Comparison of ENCODE assay signal across 27 cellular contexts in genomic region chr11:28628412-28628811, GRCh38.
"Had no signal": no experiment of that assay in that cellular context is flagged by ENCODE, and none has a peak within 500 bp of the region (broad histone marks: within the 10 kb centered on the region; RNA-seq: fewer than 3 reads in every experiment).

No MANE protein-coding gene starts in this region.

- H3K9me3 ChIP-seq: esophagus muscularis mucosa, heart left ventricle, lower lobe of right lung, prostate gland, right atrium auricular region, stomach, thyroid gland, vagina had no signal

- H3K27me3 ChIP-seq: esophagus muscularis mucosa, foreskin keratinocyte, gastroesophageal sphincter, heart left ventricle, right atrium auricular region, stomach, thyroid gland, vagina had no signal

- H3K4me1 ChIP-seq: esophagus muscularis mucosa, gastroesophageal sphincter, heart left ventricle, lower lobe of right lung, prostate gland, right atrium auricular region, stomach, thyroid gland, vagina had no signal

- H3K36me3 Mint-ChIP-seq: immature natural killer cell; natural killer cell; stimulated activated effector memory CD8-positive, alpha-beta T cell treated with anti-CD3 and anti-CD28 coated beads, Interleukin-12 subunit alpha, Interleukin-12 subunit beta, amount 100 ng/mL, for 72 hours had no signal

- H3K27ac Mint-ChIP-seq: immature natural killer cell; natural killer cell; stimulated activated effector memory CD8-positive, alpha-beta T cell treated with anti-CD3 and anti-CD28 coated beads, Interleukin-12 subunit alpha, Interleukin-12 subunit beta, amount 100 ng/mL, for 72 hours had no signal

- ATAC-seq: foreskin keratinocyte; gastroesophageal sphincter; heart left ventricle; left ventricle myocardium superior; lower lobe of right lung; natural killer cell; sciatic nerve; stimulated activated effector memory CD8-positive, alpha-beta T cell treated with anti-CD3 and anti-CD28 coated beads, Interleukin-12 subunit alpha, Interleukin-12 subunit beta, amount 100 ng/mL, for 72 hours had no signal

- H3K4me3 ChIP-seq: coronary artery, esophagus muscularis mucosa, gastroesophageal sphincter, heart left ventricle, lower lobe of right lung, prostate gland, right atrium auricular region, smooth muscle cell, stomach, thyroid gland, vagina had no signal

- H3K4me1 Mint-ChIP-seq: immature natural killer cell; natural killer cell; stimulated activated effector memory CD8-positive, alpha-beta T cell treated with anti-CD3 and anti-CD28 coated beads, Interleukin-12 subunit alpha, Interleukin-12 subunit beta, amount 100 ng/mL, for 72 hours had no signal

- H3K4me2 ChIP-seq: smooth muscle cell had no signal

- H3K36me3 ChIP-seq: esophagus muscularis mucosa, gastroesophageal sphincter, heart left ventricle, lower lobe of right lung, prostate gland, right atrium auricular region, stomach, thyroid gland, vagina had no signal

- H3K4me3 Mint-ChIP-seq: immature natural killer cell; natural killer cell; stimulated activated effector memory CD8-positive, alpha-beta T cell treated with anti-CD3 and anti-CD28 coated beads, Interleukin-12 subunit alpha, Interleukin-12 subunit beta, amount 100 ng/mL, for 72 hours had no signal

- DNase-seq: dermis blood vessel endothelial cell; effector memory CD4-positive, alpha-beta T cell; foreskin keratinocyte; heart left ventricle; hippocampal formation; immature natural killer cell; islet precursor cell; left ventricle myocardium superior; lower lobe of right lung; natural killer cell; stimulated activated CD4-positive, alpha-beta T cell treated with anti-CD3 and anti-CD28 coated beads, Interleukin-12 subunit alpha, Interleukin-12 subunit beta, amount 100 ng/mL, for 4 hours; stimulated activated CD4-positive, alpha-beta T cell treated with anti-CD3 and anti-CD28 coated beads, Interleukin-2, amount 100 ng/mL, for 24 hours; stimulated activated CD4-positive, alpha-beta T cell treated with anti-CD3 and anti-CD28 coated beads, Interleukin-4, amount 100 ng/mL, for 24 hours; stimulated activated naive CD4-positive, alpha-beta T cell treated with Interleukin-2 at 50 U/mL for 16 hours; stomach; thyroid gland; trophoblast cell had no signal

- FAIRE-seq: endothelial cell of umbilical vein had no signal

- H3K27ac ChIP-seq: coronary artery, esophagus muscularis mucosa, foreskin keratinocyte, gastroesophageal sphincter, heart left ventricle, lower lobe of right lung, prostate gland, right atrium auricular region, stomach, thyroid gland, vagina had no signal
